In genomic region chr17:28843810-28844137, GRCh38 we compare ENCODE assay signal across 17 cellular contexts. TPM values are rescaled to one million over a fixed set of nuclear protein-coding genes. Genes with fewer than 3 reads are reported as not detected.
A peak's percentile ranks its signal among the peaks of the same experiment; 100 is the strongest.
DNase-seq lines count a peak whose midpoint lies in the region; ATAC-seq and TF ChIP-seq lines count a peak whose summit lies in the region.
"Had no signal": no experiment of that assay in that cellular context is flagged by ENCODE, and none has a peak within 500 bp of the region (broad histone marks: within the 10 kb centered on the region; RNA-seq: fewer than 3 reads in every experiment).

No MANE protein-coding gene starts in this region.

- H3K4me1 ChIP-seq in adrenal gland (replicated peaks in 1 of 2) (peaks cover 5 to 10% of the 10 kb centered on the region in 2 donors), tibial nerve (peaks cover 3 to 31% (median 8%) of the 10 kb centered on the region in 4 donors)

- H3K9me3 ChIP-seq in adrenal gland (replicated peaks in 1 of 3): no peaks in the 10 kb centered on the region
- H3K9me3 ChIP-seq in tibial nerve: no peaks in the 10 kb centered on the region
- H3K9me3 ChIP-seq: lower lobe of right lung, transverse colon had no signal

- H3K27me3 ChIP-seq in adrenal gland (no peaks in the 10 kb centered on the region), tibial nerve (no peaks in the 10 kb centered on the region)
- H3K27me3 ChIP-seq: transverse colon had no signal

- intact Hi-C loops in sciatic nerve (cut with DNase I) (no loop called here), adrenal gland (cut with DNase I) (loop anchor here in 1 of 2 donors (10.0 kb wide), 1 partner anchor 89 kb away; no protein-coding TSS in a partner anchor)

- CTCF ChIA-PET in RWPE1 (lab: Yijun Ruan, JAX): interaction anchor here (0.7 kb wide), 1 partner anchor 31 kb away, joined by 3 read pairs; no protein-coding TSS in a partner anchor

- H3K36me3 ChIP-seq in adrenal gland (replicated peaks in 1 of 2) (no peaks in the 10 kb centered on the region), tibial nerve (no peaks in the 10 kb centered on the region)
- H3K36me3 ChIP-seq: lower lobe of right lung, transverse colon had no signal

- no peaks in the 10 kb centered on the region for H3K27me3 Mint-ChIP-seq in activated T-cell treated with anti-CD3 and anti-CD28 coated beads, Interleukin-2, amount 50 U/mL, for 72 hours (ENCODE audit: low read depth)
- H3K27me3 Mint-ChIP-seq in effector memory CD8-positive, alpha-beta T cell: no peaks in the 10 kb centered on the region

- TF ChIP-seq EP300 in tibial nerve (IDR thresholded peaks at IDR 0.05): no peak

- peak overlapping the region; percentile 82; the same call in 1 of the 2 replicates for H3K27ac ChIP-seq in RWPE1
- no peak overlapping the region for H3K27ac ChIP-seq in adrenal gland
- no peak overlapping the region for H3K27ac ChIP-seq in tibial nerve
- H3K27ac ChIP-seq: lower lobe of right lung had no signal

- 91 to 96% (median 93%) methylated on average over 6 of the region's 6 CpGs for WGBS in adrenal gland, 4 donors
- WGBS in tibial nerve, 2 donors: 94 to 96% methylated on average over 6 of the region's 6 CpGs

- no peak overlapping the region for H3K4me3 ChIP-seq in adrenal gland
- H3K4me3 ChIP-seq in tibial nerve: no peak overlapping the region

- no peak overlapping the region for H3K27ac Mint-ChIP-seq in activated T-cell treated with anti-CD3 and anti-CD28 coated beads, Interleukin-2, amount 50 U/mL, for 72 hours
- H3K27ac Mint-ChIP-seq in effector memory CD8-positive, alpha-beta T cell: peak overlapping the region in 1 of 2 donors; percentile 96

- no peak for ATAC-seq in activated T-cell treated with anti-CD3 and anti-CD28 coated beads, Interleukin-2, amount 50 U/mL, for 72 hours (replicated peaks in 1 of 2)
- no peak for ATAC-seq in effector memory CD8-positive, alpha-beta T cell (replicated peaks)
- ATAC-seq in sciatic nerve: no peak
- ATAC-seq in HG03280 (IDR thresholded peaks at IDR 0.05; ENCODE audit: unreplicated experiment): no peak
- ATAC-seq: lower lobe of right lung had no signal

- no peak for DNase-seq in activated T-cell treated with anti-CD3 and anti-CD28 coated beads, Interleukin-2, amount 50 U/mL, for 72 hours
- DNase-seq in activated T-cell treated with anti-CD3 and anti-CD28 coated beads, Interleukin-2, amount 50 U/mL, for 48 hours: no peak
- no peak for DNase-seq in RWPE1 (ENCODE audit: low spot score)
- no peak for DNase-seq in effector memory CD8-positive, alpha-beta T cell
- peak; percentile 21 for DNase-seq in sciatic nerve (ENCODE audit: low spot score)
- DNase-seq in adrenal gland: no peak
- no peak for DNase-seq in tibial nerve (ENCODE audit: low spot score in 2 of 2)
- DNase-seq: activated CD4-positive, alpha-beta T cell treated with anti-CD3 and anti-CD28 coated beads for 4 hours; amniotic stem cell; cortex of kidney; DMS53; NCI-H1105 treated with DMSO at 0.1 percent for 48 hours; NCI-H345; occipital lobe; transverse colon had no signal

- H3K4me1 Mint-ChIP-seq in activated T-cell treated with anti-CD3 and anti-CD28 coated beads, Interleukin-2, amount 50 U/mL, for 72 hours (ENCODE audit: low read depth): peaks cover 29% of the 10 kb centered on the region
- peaks cover 15 to 16% of the 10 kb centered on the region in 2 donors for H3K4me1 Mint-ChIP-seq in effector memory CD8-positive, alpha-beta T cell (ENCODE audit: low read depth in 2 of 2)

- TF ChIP-seq CTCF in RWPE1 (conservative IDR thresholded peaks at IDR 0.05; ENCODE audit: low read depth) (no peak), adrenal gland (IDR thresholded peaks at IDR 0.05) (no peak), tibial nerve (IDR thresholded peaks at IDR 0.05) (no peak)

- H3K9me3 Mint-ChIP-seq in activated T-cell treated with anti-CD3 and anti-CD28 coated beads, Interleukin-2, amount 50 U/mL, for 72 hours: no peaks in the 10 kb centered on the region
- no peaks in the 10 kb centered on the region for H3K9me3 Mint-ChIP-seq in effector memory CD8-positive, alpha-beta T cell

- peak overlapping the region; percentile 42 to 93 for H3K4me3 Mint-ChIP-seq in activated T-cell treated with anti-CD3 and anti-CD28 coated beads, Interleukin-2, amount 50 U/mL, for 72 hours
- H3K4me3 Mint-ChIP-seq in effector memory CD8-positive, alpha-beta T cell: peak overlapping the region; percentile 99 to 100

- peaks cover 2 to 3% of the 10 kb centered on the region in 2 donors for H3K36me3 Mint-ChIP-seq in activated T-cell treated with anti-CD3 and anti-CD28 coated beads, Interleukin-2, amount 50 U/mL, for 72 hours (ENCODE audit: insufficient read depth in 2 of 2)
- H3K36me3 Mint-ChIP-seq in effector memory CD8-positive, alpha-beta T cell (ENCODE audit: insufficient read depth): peaks cover 3% of the 10 kb centered on the region

- POLR2A ChIA-PET in RWPE1 (lab: Yijun Ruan, JAX; ENCODE audit: low non-redundant PET): interaction anchor here (0.6 kb wide), 1 partner anchor 56 kb away, joined by 9 read pairs; no protein-coding TSS in a partner anchor

- no peak for TF ChIP-seq POLR2A in adrenal gland (IDR thresholded peaks at IDR 0.05)
- TF ChIP-seq POLR2A in tibial nerve (IDR thresholded peaks at IDR 0.05): no peak

RNA-seq across cellular contexts. Expression of gene FAM222B, which starts 1.2 kb away (rescaled TPM):
- total RNA-seq in activated T-cell treated with anti-CD3 and anti-CD28 coated beads, Interleukin-2, amount 50 U/mL, for 72 hours: 10 to 100 TPM; 20.9 to 26.5 TPM
- total RNA-seq in sciatic nerve: 17.3 TPM
- 10 to 100 TPM in 6 of 8 donors, 1 to 10 TPM in 2; 5.5 to 18.3 (median 15.6) TPM for total RNA-seq in adrenal gland
- polyA plus RNA-seq in adrenal gland: 10 to 100 TPM in 2 of 3 donors, 1 to 10 TPM in 1; 4.9 to 16.4 (median 10.6) TPM
- total RNA-seq in tibial nerve: 10 to 100 TPM in 2 of 4 donors, 1 to 10 TPM in 2; 6.1 to 17.1 (median 11.4) TPM

RNA-seq across cellular contexts. Expression of gene ERAL1, which starts 11.0 kb away (rescaled TPM):
- 10 to 100 TPM; 48.6 to 68.1 TPM for total RNA-seq in activated T-cell treated with anti-CD3 and anti-CD28 coated beads, Interleukin-2, amount 50 U/mL, for 72 hours
- total RNA-seq in sciatic nerve (23.0 TPM), adrenal gland (10 to 100 TPM; 45.0 to 62.1 (median 55.1) TPM), tibial nerve (10 to 100 TPM; 26.4 to 52.8 (median 36.2) TPM)
- 10 to 100 TPM; 44.0 to 80.8 (median 60.9) TPM for polyA plus RNA-seq in adrenal gland

RNA-seq across cellular contexts. Expression of gene FLOT2, which starts 53.8 kb away (rescaled TPM):
- total RNA-seq in activated T-cell treated with anti-CD3 and anti-CD28 coated beads, Interleukin-2, amount 50 U/mL, for 72 hours: 100 to 1,000 TPM; 138 to 141 TPM
- total RNA-seq in sciatic nerve (111 TPM), adrenal gland (100 to 1,000 TPM in 2 of 8 donors, 10 to 100 TPM in 6; 48.4 to 193 (median 86.5) TPM), tibial nerve (10 to 100 TPM; 54.8 to 84.9 (median 65.2) TPM)
- polyA plus RNA-seq in adrenal gland: 10 to 100 TPM; 36.8 to 43.3 (median 43.1) TPM

RNA-seq across cellular contexts. Expression of gene DHRS13, which starts 59.1 kb away (rescaled TPM):
- 10 to 100 TPM; 21.3 to 25.3 TPM for total RNA-seq in activated T-cell treated with anti-CD3 and anti-CD28 coated beads, Interleukin-2, amount 50 U/mL, for 72 hours
- total RNA-seq in sciatic nerve (9.6 TPM), adrenal gland (10 to 100 TPM in 7 of 8 donors, 1 to 10 TPM in 1; 4.4 to 23.5 (median 14.7) TPM), tibial nerve (10 to 100 TPM in 1 of 4 donors, 1 to 10 TPM in 3; 2.4 to 21.9 (median 8.8) TPM)
- polyA plus RNA-seq in adrenal gland: 10 to 100 TPM in 2 of 3 donors, 1 to 10 TPM in 1; 8.9 to 15.4 (median 10.5) TPM
